Comparison of ENCODE assay signal across 25 cellular contexts in genomic region chr3:95123104-95123503, GRCh38.
"Had no signal": no experiment of that assay in that cellular context is flagged by ENCODE, and none has a peak within 500 bp of the region (broad histone marks: within the 10 kb centered on the region; RNA-seq: fewer than 3 reads in every experiment).

No MANE protein-coding gene starts in this region.

- H3K4me1 Mint-ChIP-seq: activated CD4-positive, alpha-beta memory T cell treated with anti-CD3 and anti-CD28 coated beads, Interleukin-2, amount 10 ng/mL, durations not matched to agents 7 days and 5 days; activated CD4-positive, alpha-beta T cell treated with anti-CD3 and anti-CD28 coated beads, Interleukin-2, amount 10 ng/mL, durations not matched to agents 7 days and 5 days; activated T-helper 17 cell treated with anti-CD3 and anti-CD28 coated beads, Interleukin-2, amount 50 U/mL, for 72 hours had no signal

- H3K36me3 Mint-ChIP-seq: WTC11 had no signal

- DNase-seq: activated CD4-positive, alpha-beta memory T cell treated with anti-CD3 and anti-CD28 coated beads, Interleukin-2, amount 10 ng/mL, durations not matched to agents 7 days and 5 days; activated CD4-positive, alpha-beta T cell treated with anti-CD3 and anti-CD28 coated beads for 1 hour; activated CD4-positive, alpha-beta T cell treated with anti-CD3 and anti-CD28 coated beads, Interleukin-2, amount 10 ng/mL, durations not matched to agents 7 days and 5 days; activated CD8-positive, alpha-beta memory T cell treated with anti-CD3 and anti-CD28 coated beads, Interleukin-2, amount 50 U/mL, for 48 hours; activated gamma-delta T cell treated with Interleukin-2 at 50 U/mL for 16 hours; activated naive CD4-positive, alpha-beta T cell treated with anti-CD3 and anti-CD28 coated beads, Interleukin-2, amount 50 U/mL, for 16 hours; activated T-cell treated with anti-CD3 and anti-CD28 coated beads, Interleukin-2, amount 50 U/mL, for 24 hours; amniotic stem cell; brain microvascular endothelial cell; dorsolateral prefrontal cortex; effector memory CD4-positive, alpha-beta T cell; left ventricle myocardium inferior; mucosa of descending colon; right lobe of liver; stimulated activated CD4-positive, alpha-beta T cell treated with anti-CD3 and anti-CD28 coated beads, Interleukin-2, amount 100 ng/mL, for 48 hours; stimulated activated naive CD8-positive, alpha-beta T cell treated with anti-CD3 and anti-CD28 coated beads, Interleukin-15, Interleukin-2, amounts not matched to agents 100 U/mL and 50 U/mL, for 24 hours; testis; transverse colon; uterus had no signal

- H3K4me3 ChIP-seq: coronary artery, dorsolateral prefrontal cortex, left ventricle myocardium inferior, lung, mucosa of descending colon, right lobe of liver, testis, transverse colon, uterus had no signal

- H3K27ac ChIP-seq: brain microvascular endothelial cell, coronary artery, dorsolateral prefrontal cortex, left ventricle myocardium inferior, neutrophil, right lobe of liver, testis, transverse colon, uterus had no signal

- H3K4me1 ChIP-seq: left ventricle myocardium inferior, right lobe of liver, testis, transverse colon, uterus had no signal

- H3K36me3 ChIP-seq: brain microvascular endothelial cell, left ventricle myocardium inferior, neutrophil, right lobe of liver, transverse colon, uterus had no signal

- ATAC-seq: activated T-helper 17 cell treated with anti-CD3 and anti-CD28 coated beads, Interleukin-2, amount 50 U/mL, for 72 hours; mucosa of descending colon; natural killer cell treated with Interleukin-12 subunit alpha and Interleukin-12 subunit beta and Interleukin-15 and Interleukin-18, amount 100 ng/mL, for 72 hours; right lobe of liver; stimulated activated naive CD8-positive, alpha-beta T cell treated with anti-CD3 and anti-CD28 coated beads, Interleukin-15, Interleukin-2, amounts not matched to agents 100 U/mL and 50 U/mL, for 24 hours; WTC11 had no signal

- H3K27me3 ChIP-seq: brain microvascular endothelial cell, neutrophil, right lobe of liver, testis, transverse colon, uterus had no signal

- H3K4me3 Mint-ChIP-seq: activated CD4-positive, alpha-beta memory T cell treated with anti-CD3 and anti-CD28 coated beads, Interleukin-2, amount 10 ng/mL, durations not matched to agents 7 days and 5 days; activated CD4-positive, alpha-beta T cell treated with anti-CD3 and anti-CD28 coated beads, Interleukin-2, amount 10 ng/mL, durations not matched to agents 7 days and 5 days; activated T-cell treated with anti-CD3 and anti-CD28 coated beads, Interleukin-2, amount 50 U/mL, for 24 hours; activated T-helper 17 cell treated with anti-CD3 and anti-CD28 coated beads, Interleukin-2, amount 50 U/mL, for 72 hours; natural killer cell treated with Interleukin-12 subunit alpha and Interleukin-12 subunit beta and Interleukin-15 and Interleukin-18, amount 100 ng/mL, for 72 hours; WTC11 had no signal

- H3K27me3 Mint-ChIP-seq: activated CD4-positive, alpha-beta memory T cell treated with anti-CD3 and anti-CD28 coated beads, Interleukin-2, amount 10 ng/mL, durations not matched to agents 7 days and 5 days; activated CD4-positive, alpha-beta T cell treated with anti-CD3 and anti-CD28 coated beads, Interleukin-2, amount 10 ng/mL, durations not matched to agents 7 days and 5 days; activated T-cell treated with anti-CD3 and anti-CD28 coated beads, Interleukin-2, amount 50 U/mL, for 24 hours; activated T-helper 17 cell treated with anti-CD3 and anti-CD28 coated beads, Interleukin-2, amount 50 U/mL, for 72 hours; natural killer cell treated with Interleukin-12 subunit alpha and Interleukin-12 subunit beta and Interleukin-15 and Interleukin-18, amount 100 ng/mL, for 72 hours had no signal

- H3K27ac Mint-ChIP-seq: activated CD4-positive, alpha-beta memory T cell treated with anti-CD3 and anti-CD28 coated beads, Interleukin-2, amount 10 ng/mL, durations not matched to agents 7 days and 5 days; activated CD4-positive, alpha-beta T cell treated with anti-CD3 and anti-CD28 coated beads, Interleukin-2, amount 10 ng/mL, durations not matched to agents 7 days and 5 days; activated T-cell treated with anti-CD3 and anti-CD28 coated beads, Interleukin-2, amount 50 U/mL, for 24 hours; activated T-helper 17 cell treated with anti-CD3 and anti-CD28 coated beads, Interleukin-2, amount 50 U/mL, for 72 hours; natural killer cell treated with Interleukin-12 subunit alpha and Interleukin-12 subunit beta and Interleukin-15 and Interleukin-18, amount 100 ng/mL, for 72 hours; WTC11 had no signal
